2 cellular contexts compared by ENCODE assay signal in the genomic region with DNA sequence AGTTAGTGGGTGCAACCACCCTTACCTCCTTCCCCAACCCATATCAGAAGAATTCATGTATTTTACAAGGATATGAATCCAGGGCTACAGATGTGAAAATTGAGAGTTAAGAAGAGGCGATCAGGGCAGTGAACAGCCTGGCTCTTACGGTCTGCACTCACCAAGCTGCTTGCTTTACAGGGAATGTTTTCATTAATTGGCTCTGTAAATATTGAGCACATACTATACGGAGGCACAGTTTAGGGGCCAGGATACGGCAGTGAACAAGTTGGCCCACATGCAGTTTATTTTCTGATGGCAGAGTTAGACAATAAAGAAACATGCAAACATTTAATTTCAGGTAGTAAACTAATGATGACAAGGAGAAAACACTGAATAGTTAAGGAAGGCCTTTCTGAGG.
TF ChIP-seq lines count a peak whose summit lies in the region.

No MANE protein-coding gene starts in this region.

TF ChIP-seq in HepG2, 621 proteins besides CTCF, POLR2A, EP300 and RAD21:
- TF ChIP-seq MIXL1 (CRISPR knock-in tag; IDR thresholded peaks at IDR 0.05) (peak; percentile 59), TCF7L2 (IDR thresholded peaks at IDR 0.05; ENCODE audit: low read depth, low read length) (no peak), SOX13 (IDR thresholded peaks at IDR 0.05) (no peak), SOX13 (CRISPR knock-in tag; conservative IDR thresholded peaks at IDR 0.05 in 1 of 2, IDR thresholded peaks at IDR 0.05 in 1 of 2) (0 out of 4 replicates have a peak, but pooled peaks of 1 of the 2 experiments have one; percentile 13), FOXA3 (CRISPR knock-in tag; IDR thresholded peaks at IDR 0.05) (peak; percentile 47; the same call in 1 of the 2 replicates), ZFX (CRISPR knock-in tag; IDR thresholded peaks at IDR 0.05; ENCODE audit: low read depth) (no peak)
- TF ChIP-seq, protein P1, sequence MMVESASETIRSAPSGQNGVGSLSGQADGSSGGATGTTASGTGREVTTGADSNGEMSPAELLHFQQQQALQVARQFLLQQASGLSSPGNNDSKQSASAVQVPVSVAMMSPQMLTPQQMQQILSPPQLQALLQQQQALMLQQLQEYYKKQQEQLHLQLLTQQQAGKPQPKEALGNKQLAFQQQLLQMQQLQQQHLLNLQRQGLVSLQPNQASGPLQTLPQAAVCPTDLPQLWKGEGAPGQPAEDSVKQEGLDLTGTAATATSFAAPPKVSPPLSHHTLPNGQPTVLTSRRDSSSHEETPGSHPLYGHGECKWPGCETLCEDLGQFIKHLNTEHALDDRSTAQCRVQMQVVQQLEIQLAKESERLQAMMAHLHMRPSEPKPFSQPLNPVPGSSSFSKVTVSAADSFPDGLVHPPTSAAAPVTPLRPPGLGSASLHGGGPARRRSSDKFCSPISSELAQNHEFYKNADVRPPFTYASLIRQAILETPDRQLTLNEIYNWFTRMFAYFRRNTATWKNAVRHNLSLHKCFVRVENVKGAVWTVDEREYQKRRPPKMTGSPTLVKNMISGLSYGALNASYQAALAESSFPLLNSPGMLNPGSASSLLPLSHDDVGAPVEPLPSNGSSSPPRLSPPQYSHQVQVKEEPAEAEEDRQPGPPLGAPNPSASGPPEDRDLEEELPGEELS (CRISPR knock-in tag; IDR thresholded peaks at IDR 0.05) = peak; percentile 39; the same call in 1 of the 2 replicates
- TF ChIP-seq, protein P2, sequence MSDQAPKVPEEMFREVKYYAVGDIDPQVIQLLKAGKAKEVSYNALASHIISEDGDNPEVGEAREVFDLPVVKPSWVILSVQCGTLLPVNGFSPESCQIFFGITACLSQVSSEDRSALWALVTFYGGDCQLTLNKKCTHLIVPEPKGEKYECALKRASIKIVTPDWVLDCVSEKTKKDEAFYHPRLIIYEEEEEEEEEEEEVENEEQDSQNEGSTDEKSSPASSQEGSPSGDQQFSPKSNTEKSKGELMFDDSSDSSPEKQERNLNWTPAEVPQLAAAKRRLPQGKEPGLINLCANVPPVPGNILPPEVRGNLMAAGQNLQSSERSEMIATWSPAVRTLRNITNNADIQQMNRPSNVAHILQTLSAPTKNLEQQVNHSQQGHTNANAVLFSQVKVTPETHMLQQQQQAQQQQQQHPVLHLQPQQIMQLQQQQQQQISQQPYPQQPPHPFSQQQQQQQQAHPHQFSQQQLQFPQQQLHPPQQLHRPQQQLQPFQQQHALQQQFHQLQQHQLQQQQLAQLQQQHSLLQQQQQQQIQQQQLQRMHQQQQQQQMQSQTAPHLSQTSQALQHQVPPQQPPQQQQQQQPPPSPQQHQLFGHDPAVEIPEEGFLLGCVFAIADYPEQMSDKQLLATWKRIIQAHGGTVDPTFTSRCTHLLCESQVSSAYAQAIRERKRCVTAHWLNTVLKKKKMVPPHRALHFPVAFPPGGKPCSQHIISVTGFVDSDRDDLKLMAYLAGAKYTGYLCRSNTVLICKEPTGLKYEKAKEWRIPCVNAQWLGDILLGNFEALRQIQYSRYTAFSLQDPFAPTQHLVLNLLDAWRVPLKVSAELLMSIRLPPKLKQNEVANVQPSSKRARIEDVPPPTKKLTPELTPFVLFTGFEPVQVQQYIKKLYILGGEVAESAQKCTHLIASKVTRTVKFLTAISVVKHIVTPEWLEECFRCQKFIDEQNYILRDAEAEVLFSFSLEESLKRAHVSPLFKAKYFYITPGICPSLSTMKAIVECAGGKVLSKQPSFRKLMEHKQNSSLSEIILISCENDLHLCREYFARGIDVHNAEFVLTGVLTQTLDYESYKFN (CRISPR knock-in tag; conservative IDR thresholded peaks at IDR 0.05) = 0 out of 2 replicates have a peak, but pooled peaks have one; percentile 19
- TF ChIP-seq, protein P3, sequence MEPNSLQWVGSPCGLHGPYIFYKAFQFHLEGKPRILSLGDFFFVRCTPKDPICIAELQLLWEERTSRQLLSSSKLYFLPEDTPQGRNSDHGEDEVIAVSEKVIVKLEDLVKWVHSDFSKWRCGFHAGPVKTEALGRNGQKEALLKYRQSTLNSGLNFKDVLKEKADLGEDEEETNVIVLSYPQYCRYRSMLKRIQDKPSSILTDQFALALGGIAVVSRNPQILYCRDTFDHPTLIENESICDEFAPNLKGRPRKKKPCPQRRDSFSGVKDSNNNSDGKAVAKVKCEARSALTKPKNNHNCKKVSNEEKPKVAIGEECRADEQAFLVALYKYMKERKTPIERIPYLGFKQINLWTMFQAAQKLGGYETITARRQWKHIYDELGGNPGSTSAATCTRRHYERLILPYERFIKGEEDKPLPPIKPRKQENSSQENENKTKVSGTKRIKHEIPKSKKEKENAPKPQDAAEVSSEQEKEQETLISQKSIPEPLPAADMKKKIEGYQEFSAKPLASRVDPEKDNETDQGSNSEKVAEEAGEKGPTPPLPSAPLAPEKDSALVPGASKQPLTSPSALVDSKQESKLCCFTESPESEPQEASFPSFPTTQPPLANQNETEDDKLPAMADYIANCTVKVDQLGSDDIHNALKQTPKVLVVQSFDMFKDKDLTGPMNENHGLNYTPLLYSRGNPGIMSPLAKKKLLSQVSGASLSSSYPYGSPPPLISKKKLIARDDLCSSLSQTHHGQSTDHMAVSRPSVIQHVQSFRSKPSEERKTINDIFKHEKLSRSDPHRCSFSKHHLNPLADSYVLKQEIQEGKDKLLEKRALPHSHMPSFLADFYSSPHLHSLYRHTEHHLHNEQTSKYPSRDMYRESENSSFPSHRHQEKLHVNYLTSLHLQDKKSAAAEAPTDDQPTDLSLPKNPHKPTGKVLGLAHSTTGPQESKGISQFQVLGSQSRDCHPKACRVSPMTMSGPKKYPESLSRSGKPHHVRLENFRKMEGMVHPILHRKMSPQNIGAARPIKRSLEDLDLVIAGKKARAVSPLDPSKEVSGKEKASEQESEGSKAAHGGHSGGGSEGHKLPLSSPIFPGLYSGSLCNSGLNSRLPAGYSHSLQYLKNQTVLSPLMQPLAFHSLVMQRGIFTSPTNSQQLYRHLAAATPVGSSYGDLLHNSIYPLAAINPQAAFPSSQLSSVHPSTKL (CRISPR knock-in tag; IDR thresholded peaks at IDR 0.05) = 0 out of 2 replicates have a peak, but pooled peaks have one; percentile 9

TF ChIP-seq in GM12891, 5 proteins besides CTCF, POLR2A, EP300 and RAD21:
- no peak for TF ChIP-seq TAF1 (IDR thresholded peaks at IDR 0.05; ENCODE audit: low read depth, low read length)
- TF ChIP-seq POU2F2 (IDR thresholded peaks at IDR 0.05; ENCODE audit: low read depth, low read length) = no peak
- no peak for TF ChIP-seq SPI1 (IDR thresholded peaks at IDR 0.05; ENCODE audit: low read depth, low read length)
- TF ChIP-seq PAX5 (IDR thresholded peaks at IDR 0.05; ENCODE audit: insufficient read depth, low read length, severe bottlenecking) = no peak
- no peak for TF ChIP-seq POLR2AphosphoS5 (IDR thresholded peaks at IDR 0.05; ENCODE audit: low read depth, low read length)
